18 cellular contexts compared by ENCODE assay signal in the genomic region with DNA sequence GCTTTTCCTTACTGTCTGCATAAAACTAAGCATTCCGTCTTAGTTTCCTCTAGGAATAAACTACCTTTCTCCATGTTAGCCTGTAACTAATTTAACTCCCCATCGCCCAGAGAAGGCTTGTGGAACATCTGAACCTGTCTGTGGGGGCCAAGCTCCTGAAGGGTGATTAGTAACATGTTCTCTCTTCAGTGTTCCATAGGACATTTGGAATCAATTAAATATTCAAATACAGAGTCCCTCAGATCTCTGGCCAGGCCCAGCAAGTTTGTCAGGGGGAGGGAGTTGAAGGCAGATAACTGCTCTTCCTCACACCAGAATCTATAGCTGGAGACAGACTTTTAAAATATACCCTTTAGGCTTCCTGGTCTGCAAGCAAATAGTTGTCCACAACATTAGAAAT. TPM values are rescaled to one million over a fixed set of nuclear protein-coding genes. Genes with fewer than 3 reads are reported as not detected.
A peak's percentile ranks its signal among the peaks of the same experiment; 100 is the strongest.
DNase-seq lines count a peak whose midpoint lies in the region; ATAC-seq, FAIRE-seq and TF ChIP-seq lines count a peak whose summit lies in the region.
"Had no signal": no experiment of that assay in that cellular context is flagged by ENCODE, and none has a peak within 500 bp of the region (broad histone marks: within the 10 kb centered on the region; RNA-seq: fewer than 3 reads in every experiment).

No MANE protein-coding gene starts in this region.

- H3K9me2 ChIP-seq in GM23248 (ENCODE audit: insufficient read depth) (no peaks in the 10 kb centered on the region; the same call in 1 of the 2 replicates), SK-N-SH (no peaks in the 10 kb centered on the region)

- no peak overlapping the region for H3K4me3 ChIP-seq in A549
- H3K4me3 ChIP-seq in GM23248, result no peak overlapping the region
- H3K4me3 ChIP-seq in SK-N-SH (ENCODE audit: low read depth in 2 of 2, low read length in 1 of 2), result no peak overlapping the region
- H3K4me3 ChIP-seq in fibroblast of mammary gland (ENCODE audit: control insufficient read depth, low read depth, low read length), result no peak overlapping the region
- H3K4me3 ChIP-seq in esophagus squamous epithelium, result no peak overlapping the region
- H3K4me3 ChIP-seq: BLaER1, HAP-1 had no signal

- H3K79me2 ChIP-seq in GM23248 (ENCODE audit: insufficient read depth) (peaks cover 9% of the 10 kb centered on the region), SK-N-SH (ENCODE audit: insufficient read depth) (peaks cover 40% of the 10 kb centered on the region)

- no peak overlapping the region for H3K9ac ChIP-seq in GM23248
- peak overlapping the region; percentile 9; the same call in 1 of the 2 replicates for H3K9ac ChIP-seq in SK-N-SH
- H3K9ac ChIP-seq: BLaER1 had no signal

- TF ChIP-seq EP300 in A549 (IDR thresholded peaks at IDR 0.05), result no peak
- no peak for TF ChIP-seq EP300 in SK-N-SH (IDR thresholded peaks at IDR 0.05; ENCODE audit: borderline replicate concordance in 1 of 2, low read depth in 1 of 2, low read length in 1 of 2)

- H4K20me1 ChIP-seq in GM23248 (ENCODE audit: insufficient read depth) (no peaks in the 10 kb centered on the region), SK-N-SH (ENCODE audit: insufficient read depth) (no peaks in the 10 kb centered on the region)

- H3K36me3 ChIP-seq in GM23248 (ENCODE audit: low read depth) (peaks cover 10% of the 10 kb centered on the region; the same call in 1 of the 2 replicates), SK-N-SH (replicated peaks in 1 of 2; ENCODE audit: control insufficient read depth in 1 of 2, insufficient read depth in 2 of 2, low read length in 1 of 2) (peaks cover 38 to 40% of the 10 kb centered on the region in 2 experiments), esophagus squamous epithelium (peaks cover 0 to 19% (median 0%) of the 10 kb centered on the region in 3 donors)

- TF ChIP-seq RAD21 in A549 (conservative IDR thresholded peaks at IDR 0.05 in 1 of 2, IDR thresholded peaks at IDR 0.05 in 1 of 2), result no peak
- TF ChIP-seq RAD21 in SK-N-SH (IDR thresholded peaks at IDR 0.05; ENCODE audit: low read length), result no peak

- H2AFZ ChIP-seq in GM23248 (no peak overlapping the region), SK-N-SH (ENCODE audit: low read depth) (no peak overlapping the region)

- no peak for FAIRE-seq in A549 (lab: Jason Lieb, UNC)

- H3K27me3 ChIP-seq in GM23248 (replicated peaks; ENCODE audit: insufficient read depth) (no peaks in the 10 kb centered on the region), SK-N-SH (ENCODE audit: insufficient read depth) (no peaks in the 10 kb centered on the region), esophagus squamous epithelium (no peaks in the 10 kb centered on the region)
- H3K27me3 ChIP-seq: BLaER1 had no signal

- H3K9me3 ChIP-seq in A549 (no peaks in the 10 kb centered on the region), GM23248 (ENCODE audit: low read depth) (no peaks in the 10 kb centered on the region), SK-N-SH (no peaks in the 10 kb centered on the region), esophagus squamous epithelium (no peaks in the 10 kb centered on the region)
- H3K9me3 ChIP-seq: BLaER1, HAP-1 had no signal

- 91% methylated on average over 2 of the region's 2 CpGs for WGBS in A549 (ENCODE audit: missing lambda C conversion rate)
- WGBS in GM23248 (ENCODE audit: low coverage in 1 of 2, low lambda C conversion rate in 2 of 2, missing lambda C conversion rate in 2 of 2), 2 experiments, result 37 to 44% methylated on average over 2 of the region's 2 CpGs
- 44% methylated on average over 2 of the region's 2 CpGs for WGBS in SK-N-SH (ENCODE audit: low lambda C conversion rate)
- WGBS in esophagus squamous epithelium, 2 donors, result 81 to 90% methylated on average over 2 of the region's 2 CpGs

- POLR2A ChIA-PET in A549 (lab: Yijun Ruan, JAX), result no interaction called here
- POLR2A ChIA-PET in SK-N-SH (lab: Yijun Ruan, JAX), result interaction anchor here (1.0 kb wide), 1 partner anchor 9 kb away, joined by 6 read pairs; a partner anchor contains a TSS

- intact Hi-C loops in sciatic nerve (cut with DNase I) (no loop called here), esophagus squamous epithelium (cut with DNase I) (no loop called here)

- CTCF ChIA-PET in A549 (lab: Yijun Ruan, JAX), result no interaction called here
- CTCF ChIA-PET in SK-N-SH (lab: Yijun Ruan, JAX), result interaction anchor here (1.3 to 3.4 kb wide), 2 partner anchors 31 to 198 kb away, joined by 3 to 20 read pairs; no protein-coding TSS in a partner anchor

- H3K4me2 ChIP-seq in A549 (0 out of 3 replicates have a peak overlapping the region, but pooled peaks have one; percentile 10), GM23248 (ENCODE audit: unreplicated experiment) (no peak overlapping the region), SK-N-SH (peak overlapping the region; percentile 8)
- H3K4me2 ChIP-seq: BLaER1 had no signal

- H3K27ac ChIP-seq in A549, result no peak overlapping the region
- H3K27ac ChIP-seq in GM23248, result no peak overlapping the region
- H3K27ac ChIP-seq in SK-N-SH (ENCODE audit: low read depth in 2 of 2, low read length in 1 of 2), result peak overlapping the region; percentile 66 to 76
- no peak overlapping the region for H3K27ac ChIP-seq in esophagus squamous epithelium
- H3K27ac ChIP-seq: BLaER1 had no signal

- no peak for DNase-seq in A549 (ENCODE audit: low read depth in 1 of 2, low spot score in 1 of 2)
- DNase-seq in GM23248, result peak; percentile 16
- peak; percentile 47 for DNase-seq in SK-N-SH
- peak; percentile 59 for DNase-seq in fibroblast of mammary gland (ENCODE audit: low read depth)
- no peak for DNase-seq in inferior parietal cortex (ENCODE audit: extremely low spot score)
- DNase-seq in sciatic nerve (ENCODE audit: low spot score), result no peak
- no peak for DNase-seq in esophagus squamous epithelium (lab: John Stamatoyannopoulos, UW)
- DNase-seq: DMS 273 treated with DMSO at 0.1 percent for 48 hours, EL, NCI-H1092 treated with DMSO at 0.1 percent for 48 hours, NCI-H1694, NCI-H2107, NCI-H345, NCI-H526 treated with DMSO at 0.1 percent for 48 hours, SHP77 treated with DMSO at 0.1 percent for 48 hours had no signal

- H3F3A ChIP-seq in GM23248 (ENCODE audit: insufficient read depth) (peaks cover 14% of the 10 kb centered on the region; the same call in 1 of the 2 replicates), SK-N-SH (replicated peaks; ENCODE audit: insufficient read depth) (peaks cover 42% of the 10 kb centered on the region)

- TF ChIP-seq CTCF in A549 (IDR thresholded peaks at IDR 0.05), result no peak
- TF ChIP-seq CTCF in SK-N-SH (IDR thresholded peaks at IDR 0.05), result no peak
- TF ChIP-seq CTCF in fibroblast of mammary gland (conservative IDR thresholded peaks at IDR 0.05; ENCODE audit: control insufficient read depth, insufficient read depth, low read depth, low read length), result no peak
- no peak for TF ChIP-seq CTCF in esophagus squamous epithelium (IDR thresholded peaks at IDR 0.05)

- no peak for ATAC-seq in A549
- no peak for ATAC-seq in sciatic nerve

- H3K4me1 ChIP-seq in A549 (peaks cover 7% of the 10 kb centered on the region; the same call in 2 of the 3 replicates), GM23248 (ENCODE audit: insufficient read depth) (peaks cover 27% of the 10 kb centered on the region), SK-N-SH (ENCODE audit: control insufficient read depth in 1 of 2, insufficient read depth in 2 of 2, low read depth in 1 of 2, low read length in 1 of 2) (peaks cover 8 to 34% of the 10 kb centered on the region in 2 experiments; a peak in 3 of 4 replicates), esophagus squamous epithelium (peaks cover 0 to 38% (median 11%) of the 10 kb centered on the region in 3 donors)

- in situ Hi-C loops in GM23248 (cut with MboI), result no loop called here

- TF ChIP-seq POLR2A in A549 (IDR thresholded peaks at IDR 0.05; ENCODE audit: low read length) (no peak), esophagus squamous epithelium (IDR thresholded peaks at IDR 0.05) (no peak)

TF ChIP-seq in A549, 52 proteins besides CTCF, POLR2A, EP300 and RAD21 (continues in another document):
- TF ChIP-seq, protein P1, sequence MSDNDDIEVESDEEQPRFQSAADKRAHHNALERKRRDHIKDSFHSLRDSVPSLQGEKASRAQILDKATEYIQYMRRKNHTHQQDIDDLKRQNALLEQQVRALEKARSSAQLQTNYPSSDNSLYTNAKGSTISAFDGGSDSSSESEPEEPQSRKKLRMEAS (IDR thresholded peaks at IDR 0.05), result no peak

TF ChIP-seq in SK-N-SH, 30 proteins besides CTCF, POLR2A, EP300 and RAD21 (continues in another document):
- no peak for TF ChIP-seq ELF1 (IDR thresholded peaks at IDR 0.05)
- TF ChIP-seq POLR2AphosphoS5 (IDR thresholded peaks at IDR 0.05; ENCODE audit: low read depth, low read length), result 0 out of 2 replicates have a peak, but pooled peaks have one; percentile 38
- TF ChIP-seq FOXJ3 (CRISPR knock-in tag; IDR thresholded peaks at IDR 0.05), result no peak
- TF ChIP-seq TCF12 (IDR thresholded peaks at IDR 0.05), result peak; percentile 64; the same call in 1 of the 2 replicates
- TF ChIP-seq NFIC (IDR thresholded peaks at IDR 0.05; ENCODE audit: borderline replicate concordance), result no peak

RNA-seq across cellular contexts. Expression of a gene that starts 8.8 kb away (rescaled TPM):
- polyA plus RNA-seq in A549 (2011; rRNA removed), result 42.2 and 44.5 TPM in 2 replicates
- 15.5 and 20.6 TPM in 2 replicates for polyA plus RNA-seq in A549 (2012; cell fraction: cytosol; rRNA removed)
- polyA plus RNA-seq in A549 (2012; cell fraction: nucleus; rRNA removed), result 9.8 and 11.7 TPM in 2 replicates
- 32.2 to 37.0 TPM (median 36.2 TPM) in 3 replicates for polyA plus RNA-seq in A549 (2017; fragmentation: RNase III; extraction: RNeasy Plus Mini Kit Qiagen cat#74134 plus additional on column Dnase treatment)
- 12.1 and 14.5 TPM in 2 replicates for polyA minus RNA-seq in A549 (2011; rRNA and poly(A)+ RNA removed)
- 25.2 and 29.8 TPM in 2 replicates for total RNA-seq in GM23248 (2014; rRNA removed; shearing (Covaris generic))
- 31.3 and 32.5 TPM in 2 replicates for polyA plus RNA-seq in GM23248 (2016; fragmentation: Nextera tagmentation; extraction: Ambion mirVana)
- polyA plus RNA-seq in SK-N-SH (2012; rRNA removed), result 20.2 and 30.7 TPM in 2 replicates
- 32.8 and 39.7 TPM in 2 replicates for polyA plus RNA-seq in SK-N-SH (2012; cell fraction: cytosol; rRNA removed)
- 9.1 and 15.5 TPM in 2 replicates for polyA plus RNA-seq in SK-N-SH (2012; cell fraction: nucleus; rRNA removed)
- total RNA-seq in sciatic nerve, result 19.8 TPM
- total RNA-seq in esophagus squamous epithelium, result 10 to 100 TPM; 11.8 to 24.4 (median 17.7) TPM

RNA-seq across cellular contexts. Expression of a gene that starts 37.7 kb away (rescaled TPM):
- polyA plus RNA-seq in A549 (2011; rRNA removed), result not detected in 2 replicates
- not detected in 2 replicates for polyA plus RNA-seq in A549 (2012; cell fraction: cytosol; rRNA removed)
- not detected in 2 replicates for polyA plus RNA-seq in A549 (2012; cell fraction: nucleus; rRNA removed)
- not detected in 3 replicates for polyA plus RNA-seq in A549 (2017; fragmentation: RNase III; extraction: RNeasy Plus Mini Kit Qiagen cat#74134 plus additional on column Dnase treatment)
- not detected in 2 replicates for polyA minus RNA-seq in A549 (2011; rRNA and poly(A)+ RNA removed)
- total RNA-seq in GM23248 (2014; rRNA removed; shearing (Covaris generic)), result not detected in 2 replicates
- 0.88 and 1.4 TPM in 2 replicates for polyA plus RNA-seq in GM23248 (2016; fragmentation: Nextera tagmentation; extraction: Ambion mirVana)
- not detected in 2 replicates for polyA plus RNA-seq in SK-N-SH (2012; rRNA removed)
- not detected in 2 replicates for polyA plus RNA-seq in SK-N-SH (2012; cell fraction: cytosol; rRNA removed)
- polyA plus RNA-seq in SK-N-SH (2012; cell fraction: nucleus; rRNA removed), result 0.04 TPM in 1 of 2 replicates, not detected in the other
- not detected for total RNA-seq in sciatic nerve
- total RNA-seq in esophagus squamous epithelium, result not detected
- total RNA-seq: HT1080 had no signal

Comparison
In these comparisons a context has a peak if more than half of its experiments do, and no peak if none do; other contexts are left out.
1. DNase-seq: peak in GM23248 (single experiment), SK-N-SH (single experiment) and fibroblast of mammary gland (single experiment); none in A549 (0 of 2), inferior parietal cortex (single experiment), sciatic nerve (single experiment) and esophagus squamous epithelium (single experiment).
2. H3K27ac ChIP-seq: peak in SK-N-SH (2 of 2); none in A549 (0 of 2), GM23248 (single experiment) and esophagus squamous epithelium (0 of 4).